In genomic region chr21:15976807-15977206, GRCh38 we compare ENCODE assay signal across 1 cellular context.
TF ChIP-seq lines count a peak whose summit lies in the region.

No MANE protein-coding gene starts in this region.

TF ChIP-seq in endothelial cell of umbilical vein, 7 proteins besides CTCF, POLR2A, EP300 and RAD21 (continued from another document):
- TF ChIP-seq JUN (IDR thresholded peaks at IDR 0.05; ENCODE audit: borderline replicate concordance, insufficient read depth, insufficient read length, low read depth): no peak
- no peak for TF ChIP-seq EZH2 (IDR thresholded peaks at IDR 0.05; ENCODE audit: borderline replicate concordance, low read depth, low read length, severe bottlenecking)
TF ChIP-seq in endothelial cell of umbilical vein: peak in this region for 0.
